31 cellular contexts compared by ENCODE assay signal in genomic region chr20:41686961-41687360, GRCh38.
"Had no signal": no experiment of that assay in that cellular context is flagged by ENCODE, and none has a peak within 500 bp of the region (broad histone marks: within the 10 kb centered on the region; RNA-seq: fewer than 3 reads in every experiment).

No MANE protein-coding gene starts in this region.

- H3K27me3 ChIP-seq: adrenal gland, body of pancreas, esophagus muscularis mucosa, foreskin keratinocyte, gastrocnemius medialis had no signal

- H3K4me1 ChIP-seq: adrenal gland, esophagus muscularis mucosa, foreskin keratinocyte, gastrocnemius medialis, heart left ventricle had no signal

- H3K27ac ChIP-seq: adrenal gland, body of pancreas, esophagus muscularis mucosa, foreskin keratinocyte, gastrocnemius medialis, heart left ventricle, WERI-Rb-1 had no signal

- H3K36me3 ChIP-seq: adrenal gland, esophagus muscularis mucosa, gastrocnemius medialis, heart left ventricle, WERI-Rb-1 had no signal

- H3K4me3 ChIP-seq: adrenal gland, body of pancreas, esophagus muscularis mucosa, gastrocnemius medialis, heart left ventricle had no signal

- H3K9me3 ChIP-seq: adrenal gland, body of pancreas, esophagus muscularis mucosa, gastrocnemius medialis, heart left ventricle had no signal

- DNase-seq: activated B cell treated with CpG ODN at 0.5 μM for 24 hours; activated CD4-positive, alpha-beta memory T cell treated with anti-CD3 and anti-CD28 coated beads for 36 hours; activated CD4-positive, alpha-beta T cell treated with anti-CD3 and anti-CD28 coated beads for 48 hours; activated CD8-positive, alpha-beta memory T cell treated with anti-CD3 and anti-CD28 coated beads, Interleukin-2, amount 10 ng/mL, durations not matched to agents 7 days and 5 days; activated CD8-positive, alpha-beta memory T cell treated with anti-CD3 and anti-CD28 coated beads, Interleukin-2, amount 50 U/mL, for 4 hours; activated CD8-positive, alpha-beta T cell treated with anti-CD3 and anti-CD28 coated beads, Interleukin-2, amount 10 ng/mL, durations not matched to agents 7 days and 5 days; activated effector memory CD4-positive, alpha-beta T cell treated with anti-CD3 and anti-CD28 coated beads, Interleukin-2, amount 50 U/mL, for 16 hours; activated naive CD4-positive, alpha-beta T cell treated with anti-CD3 and anti-CD28 coated beads for 36 hours; activated naive CD8-positive, alpha-beta T cell treated with anti-CD3 and anti-CD28 coated beads for 36 hours; activated naive CD8-positive, alpha-beta T cell treated with anti-CD3 and anti-CD28 coated beads, Interleukin-2, amount 50 U/mL, for 24 hours; activated T-cell treated with anti-CD3 and anti-CD28 coated beads, Interleukin-2, amount 50 U/mL, for 1 hour; activated T-cell treated with anti-CD3 and anti-CD28 coated beads, Interleukin-2, amount 50 U/mL, for 48 hours; adrenal gland; amygdala; aorta; body of pancreas; caudate nucleus; cortex of kidney; dermis blood vessel endothelial cell; effector CD4-positive, alpha-beta T cell; effector memory CD8-positive, alpha-beta T cell; erythroblast; foreskin keratinocyte; gastrocnemius medialis; glutamatergic neuron; heart left ventricle; T1000; WERI-Rb-1 had no signal

- ATAC-seq: activated CD4-positive, CD25-positive, alpha-beta regulatory T cell treated with anti-CD3 and anti-CD28 coated beads, Interleukin-2, amount 50 U/mL, for 24 hours; activated CD8-positive, alpha-beta memory T cell treated with anti-CD3 and anti-CD28 coated beads, Interleukin-2, amount 10 ng/mL, durations not matched to agents 7 days and 5 days; activated CD8-positive, alpha-beta T cell treated with anti-CD3 and anti-CD28 coated beads, Interleukin-2, amount 10 ng/mL, durations not matched to agents 7 days and 5 days; activated naive CD8-positive, alpha-beta T cell treated with anti-CD3 and anti-CD28 coated beads, Interleukin-2, amount 50 U/mL, for 24 hours; body of pancreas; effector memory CD8-positive, alpha-beta T cell; foreskin keratinocyte; gastrocnemius medialis; heart left ventricle had no signal

- FAIRE-seq: colon had no signal
